In the genomic region with DNA sequence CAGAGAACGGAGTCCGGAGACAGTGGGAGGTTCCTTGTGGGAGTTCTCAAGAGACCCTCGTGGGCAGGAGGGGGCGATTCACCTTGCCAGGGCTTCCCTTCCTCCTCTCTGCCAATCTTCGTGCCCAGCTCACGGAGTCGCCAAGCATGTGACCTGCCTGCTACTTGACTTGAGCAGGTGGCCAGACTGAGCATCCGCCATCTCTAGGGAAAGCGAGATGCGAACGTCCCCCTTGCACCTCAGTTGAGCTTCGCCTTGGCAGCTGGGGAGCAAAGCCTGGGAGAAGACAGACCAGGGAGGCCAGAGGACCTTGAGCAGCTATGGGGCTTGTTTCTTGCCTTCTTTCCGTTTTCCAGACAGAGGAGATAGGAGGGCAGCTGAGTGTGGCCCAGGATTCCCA, we compare ENCODE assay signal across 30 cellular contexts.
"Had no signal": no experiment of that assay in that cellular context is flagged by ENCODE, and none has a peak within 500 bp of the region (broad histone marks: within the 10 kb centered on the region; RNA-seq: fewer than 3 reads in every experiment).

No MANE protein-coding gene starts in this region.

- DNase-seq: activated CD4-positive, alpha-beta memory T cell treated with anti-CD3 and anti-CD28 coated beads for 36 hours; activated CD4-positive, alpha-beta T cell treated with anti-CD3 and anti-CD28 coated beads for 36 hours; activated CD4-positive, alpha-beta T cell treated with anti-CD3 and anti-CD28 coated beads, Interleukin-2, amount 10 ng/mL, durations not matched to agents 24 days and 14 days; activated CD4-positive, CD25-positive, alpha-beta regulatory T cell; activated CD4-positive, CD25-positive, alpha-beta regulatory T cell treated with anti-CD3 and anti-CD28 coated beads, Interleukin-2, amount 50 U/mL, for 72 hours; activated CD8-positive, alpha-beta memory T cell treated with anti-CD3 and anti-CD28 coated beads, Interleukin-2, amount 10 ng/mL, durations not matched to agents 7 days and 5 days; activated CD8-positive, alpha-beta memory T cell treated with anti-CD3 and anti-CD28 coated beads, Interleukin-2, amount 50 U/mL, for 4 hours; activated CD8-positive, alpha-beta T cell treated with anti-CD3 and anti-CD28 coated beads, Interleukin-2, amount 10 ng/mL, durations not matched to agents 7 days and 5 days; activated effector memory CD4-positive, alpha-beta T cell treated with anti-CD3 and anti-CD28 coated beads, Interleukin-2, amount 50 U/mL, for 16 hours; activated naive CD4-positive, alpha-beta T cell treated with anti-CD3 and anti-CD28 coated beads for 36 hours; activated naive CD8-positive, alpha-beta T cell treated with anti-CD3 and anti-CD28 coated beads for 36 hours; activated naive CD8-positive, alpha-beta T cell treated with anti-CD3 and anti-CD28 coated beads, Interleukin-2, amount 50 U/mL, for 24 hours; activated T-cell treated with anti-CD3 and anti-CD28 coated beads, Interleukin-2, amount 50 U/mL, for 1 hour; activated T-cell treated with anti-CD3 and anti-CD28 coated beads, Interleukin-2, amount 50 U/mL, for 48 hours; adrenal gland; body of pancreas; caudate nucleus; cortex of kidney; dermis blood vessel endothelial cell; effector CD4-positive, alpha-beta T cell; effector memory CD8-positive, alpha-beta T cell; erythroblast; foreskin keratinocyte; gastrocnemius medialis; T-helper 2 cell had no signal

- H3K27me3 ChIP-seq: adrenal gland, body of pancreas, gastrocnemius medialis had no signal

- H3K27me3 Mint-ChIP-seq: activated CD8-positive, alpha-beta memory T cell treated with anti-CD3 and anti-CD28 coated beads, Interleukin-2, amount 10 ng/mL, durations not matched to agents 7 days and 5 days had no signal

- H3K27ac ChIP-seq: adrenal gland, body of pancreas, esophagus muscularis mucosa, foreskin keratinocyte, gastrocnemius medialis had no signal

- H3K4me3 ChIP-seq: adrenal gland, body of pancreas, esophagus muscularis mucosa, gastrocnemius medialis had no signal

- H3K36me3 Mint-ChIP-seq: activated CD4-positive, alpha-beta memory T cell treated with anti-CD3 and anti-CD28 coated beads for 36 hours; activated CD8-positive, alpha-beta memory T cell treated with anti-CD3 and anti-CD28 coated beads, Interleukin-2, amount 10 ng/mL, durations not matched to agents 7 days and 5 days; activated naive CD4-positive, alpha-beta T cell treated with anti-CD3 and anti-CD28 coated beads, Interleukin-2, amount 50 U/mL, for 24 hours; activated naive CD8-positive, alpha-beta T cell treated with anti-CD3 and anti-CD28 coated beads for 36 hours had no signal

- H3K27ac Mint-ChIP-seq: activated CD4-positive, alpha-beta memory T cell treated with anti-CD3 and anti-CD28 coated beads for 36 hours; activated CD4-positive, alpha-beta T cell treated with anti-CD3 and anti-CD28 coated beads for 36 hours; activated CD4-positive, alpha-beta T cell treated with anti-CD3 and anti-CD28 coated beads, Interleukin-2, amount 10 ng/mL, durations not matched to agents 24 days and 14 days; activated CD8-positive, alpha-beta memory T cell treated with anti-CD3 and anti-CD28 coated beads, Interleukin-2, amount 10 ng/mL, durations not matched to agents 7 days and 5 days; activated CD8-positive, alpha-beta T cell treated with anti-CD3 and anti-CD28 coated beads, Interleukin-2, amount 10 ng/mL, durations not matched to agents 7 days and 5 days; activated naive CD4-positive, alpha-beta T cell treated with anti-CD3 and anti-CD28 coated beads for 36 hours; activated naive CD4-positive, alpha-beta T cell treated with anti-CD3 and anti-CD28 coated beads, Interleukin-2, amount 50 U/mL, for 24 hours; activated naive CD8-positive, alpha-beta T cell treated with anti-CD3 and anti-CD28 coated beads for 36 hours; activated naive CD8-positive, alpha-beta T cell treated with anti-CD3 and anti-CD28 coated beads, Interleukin-2, amount 50 U/mL, for 24 hours; activated T-helper 1 cell treated with anti-CD3 and anti-CD28 coated beads, Interleukin-12 subunit alpha, Interleukin-12 subunit beta, Interleukin-2, Interleukin-4 antibody, amounts not matched to agents 30 ng/mL and 10 ng/mL and 1 ng/mL, durations not matched to agents 14 hours and 24 hours and 36 hours; activated T-helper 2 cell treated with anti-CD3 and anti-CD28 coated beads, Interferon-gamma antibody, Interleukin-2, Interleukin-4, amounts not matched to agents 10 μg/mL and 5 μg/mL and 100 μg/mL, durations not matched to agents 14 hours and 24 hours and 36 hours; effector memory CD8-positive, alpha-beta T cell had no signal

- FAIRE-seq: colon had no signal

- H3K4me1 ChIP-seq: adrenal gland, body of pancreas, esophagus muscularis mucosa, foreskin keratinocyte, gastrocnemius medialis had no signal

- H3K4me1 Mint-ChIP-seq: activated CD4-positive, alpha-beta T cell treated with anti-CD3 and anti-CD28 coated beads for 36 hours; activated CD4-positive, alpha-beta T cell treated with anti-CD3 and anti-CD28 coated beads, Interleukin-2, amount 10 ng/mL, durations not matched to agents 24 days and 14 days; activated CD8-positive, alpha-beta memory T cell treated with anti-CD3 and anti-CD28 coated beads, Interleukin-2, amount 10 ng/mL, durations not matched to agents 7 days and 5 days; activated naive CD4-positive, alpha-beta T cell treated with anti-CD3 and anti-CD28 coated beads, Interleukin-2, amount 50 U/mL, for 24 hours; activated naive CD8-positive, alpha-beta T cell treated with anti-CD3 and anti-CD28 coated beads for 36 hours; activated naive CD8-positive, alpha-beta T cell treated with anti-CD3 and anti-CD28 coated beads, Interleukin-2, amount 50 U/mL, for 24 hours had no signal

- H3K4me3 Mint-ChIP-seq: activated CD4-positive, alpha-beta memory T cell treated with anti-CD3 and anti-CD28 coated beads for 36 hours; activated CD4-positive, alpha-beta T cell treated with anti-CD3 and anti-CD28 coated beads for 36 hours; activated CD4-positive, alpha-beta T cell treated with anti-CD3 and anti-CD28 coated beads, Interleukin-2, amount 10 ng/mL, durations not matched to agents 24 days and 14 days; activated CD8-positive, alpha-beta memory T cell treated with anti-CD3 and anti-CD28 coated beads, Interleukin-2, amount 10 ng/mL, durations not matched to agents 7 days and 5 days; activated CD8-positive, alpha-beta T cell treated with anti-CD3 and anti-CD28 coated beads, Interleukin-2, amount 10 ng/mL, durations not matched to agents 7 days and 5 days; activated naive CD4-positive, alpha-beta T cell treated with anti-CD3 and anti-CD28 coated beads for 36 hours; activated naive CD4-positive, alpha-beta T cell treated with anti-CD3 and anti-CD28 coated beads, Interleukin-2, amount 50 U/mL, for 24 hours; activated naive CD8-positive, alpha-beta T cell treated with anti-CD3 and anti-CD28 coated beads for 36 hours; activated naive CD8-positive, alpha-beta T cell treated with anti-CD3 and anti-CD28 coated beads, Interleukin-2, amount 50 U/mL, for 24 hours; activated T-helper 1 cell treated with anti-CD3 and anti-CD28 coated beads, Interleukin-12 subunit alpha, Interleukin-12 subunit beta, Interleukin-2, Interleukin-4 antibody, amounts not matched to agents 30 ng/mL and 10 ng/mL and 1 ng/mL, durations not matched to agents 14 hours and 24 hours and 36 hours; effector memory CD8-positive, alpha-beta T cell had no signal

- H3K36me3 ChIP-seq: adrenal gland, esophagus muscularis mucosa, gastrocnemius medialis had no signal

- H3K9me3 ChIP-seq: adrenal gland, body of pancreas, esophagus muscularis mucosa, gastrocnemius medialis had no signal

- H3K9me3 Mint-ChIP-seq: activated CD4-positive, alpha-beta memory T cell treated with anti-CD3 and anti-CD28 coated beads for 36 hours; activated CD4-positive, alpha-beta T cell treated with anti-CD3 and anti-CD28 coated beads, Interleukin-2, amount 10 ng/mL, durations not matched to agents 24 days and 14 days; activated naive CD4-positive, alpha-beta T cell treated with anti-CD3 and anti-CD28 coated beads for 36 hours; activated naive CD4-positive, alpha-beta T cell treated with anti-CD3 and anti-CD28 coated beads, Interleukin-2, amount 50 U/mL, for 24 hours; activated naive CD8-positive, alpha-beta T cell treated with anti-CD3 and anti-CD28 coated beads for 36 hours; activated naive CD8-positive, alpha-beta T cell treated with anti-CD3 and anti-CD28 coated beads, Interleukin-2, amount 50 U/mL, for 24 hours; activated T-helper 1 cell treated with anti-CD3 and anti-CD28 coated beads, Interleukin-12 subunit alpha, Interleukin-12 subunit beta, Interleukin-2, Interleukin-4 antibody, amounts not matched to agents 30 ng/mL and 10 ng/mL and 1 ng/mL, durations not matched to agents 14 hours and 24 hours and 36 hours; activated T-helper 2 cell treated with anti-CD3 and anti-CD28 coated beads, Interferon-gamma antibody, Interleukin-2, Interleukin-4, amounts not matched to agents 10 μg/mL and 5 μg/mL and 100 μg/mL, durations not matched to agents 14 hours and 24 hours and 36 hours; effector memory CD8-positive, alpha-beta T cell had no signal

- ATAC-seq: activated CD4-positive, alpha-beta T cell treated with anti-CD3 and anti-CD28 coated beads for 36 hours; activated CD8-positive, alpha-beta memory T cell treated with anti-CD3 and anti-CD28 coated beads, Interleukin-2, amount 10 ng/mL, durations not matched to agents 7 days and 5 days; activated CD8-positive, alpha-beta T cell treated with anti-CD3 and anti-CD28 coated beads, Interleukin-2, amount 10 ng/mL, durations not matched to agents 7 days and 5 days; activated naive CD8-positive, alpha-beta T cell treated with anti-CD3 and anti-CD28 coated beads, Interleukin-2, amount 50 U/mL, for 24 hours; body of pancreas; effector memory CD8-positive, alpha-beta T cell; foreskin keratinocyte; gastrocnemius medialis had no signal
